ENCODE assay signal across 8 cellular contexts in the genomic region with DNA sequence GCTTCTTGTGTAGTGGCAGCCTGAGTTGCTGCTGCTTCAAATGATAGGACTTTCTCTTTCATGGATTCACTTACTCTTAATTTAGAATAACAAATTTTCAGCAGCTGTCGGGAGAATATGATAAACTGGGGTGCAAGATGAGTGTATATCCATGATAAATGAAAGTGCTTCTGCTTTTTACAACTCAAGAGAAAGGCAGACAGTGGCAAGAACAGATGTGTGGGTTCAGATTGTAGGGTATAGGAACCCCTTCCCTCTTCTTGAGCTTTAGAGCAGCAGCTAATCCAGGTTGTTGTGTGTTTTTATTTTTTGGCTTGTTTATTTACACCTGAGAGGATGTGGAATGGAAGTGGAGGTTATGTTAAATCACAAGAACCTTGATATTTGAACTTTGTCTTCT. TPM values are rescaled to one million over a fixed set of nuclear protein-coding genes. Genes with fewer than 3 reads are reported as not detected.
DNase-seq lines count a peak whose midpoint lies in the region; ATAC-seq and TF ChIP-seq lines count a peak whose summit lies in the region.

No MANE protein-coding gene starts in this region.

- DNase-seq in activated CD4-positive, alpha-beta T cell treated with anti-CD3 and anti-CD28 coated beads, Interleukin-2, amount 10 ng/mL, durations not matched to agents 24 days and 14 days: no peak
- DNase-seq in activated CD4-positive, alpha-beta T cell treated with anti-CD3 and anti-CD28 coated beads, Interleukin-2, amount 50 U/mL, for 4 hours: no peak
- no peak for DNase-seq in suprapubic skin (ENCODE audit: low spot score in 2 of 2)

- H3K27ac Mint-ChIP-seq in activated CD4-positive, alpha-beta T cell treated with anti-CD3 and anti-CD28 coated beads, Interleukin-2, amount 10 ng/mL, durations not matched to agents 24 days and 14 days: peak overlapping the region; percentile 95
- peak overlapping the region; percentile 96 for H3K27ac Mint-ChIP-seq in activated naive CD8-positive, alpha-beta T cell

- ATAC-seq in HG02798 (IDR thresholded peaks at IDR 0.05; ENCODE audit: poor library complexity, unreplicated experiment) (no peak), GM18873 (IDR thresholded peaks at IDR 0.05; ENCODE audit: low FRiP score, unreplicated experiment) (no peak), HG03520 (IDR thresholded peaks at IDR 0.05; ENCODE audit: unreplicated experiment) (no peak)

- no peaks in the 10 kb centered on the region for H3K27me3 Mint-ChIP-seq in activated CD4-positive, alpha-beta T cell treated with anti-CD3 and anti-CD28 coated beads, Interleukin-2, amount 10 ng/mL, durations not matched to agents 24 days and 14 days
- H3K27me3 Mint-ChIP-seq in activated naive CD8-positive, alpha-beta T cell: no peaks in the 10 kb centered on the region

- TF ChIP-seq CTCF in suprapubic skin (IDR thresholded peaks at IDR 0.05): no peak

- H3K9me3 Mint-ChIP-seq in activated CD4-positive, alpha-beta T cell treated with anti-CD3 and anti-CD28 coated beads, Interleukin-2, amount 10 ng/mL, durations not matched to agents 24 days and 14 days: no peaks in the 10 kb centered on the region
- H3K9me3 Mint-ChIP-seq in activated naive CD8-positive, alpha-beta T cell (ENCODE audit: low read depth): no peaks in the 10 kb centered on the region

- peak overlapping the region; percentile 96; the same call in 1 of the 2 replicates for H3K9ac ChIP-seq in iPS-20b (ENCODE audit: low read depth, low read length)

- H3K9me3 ChIP-seq in iPS-20b (ENCODE audit: insufficient read depth, low read depth, low read length) (no peaks in the 10 kb centered on the region), suprapubic skin (no peaks in the 10 kb centered on the region)

- intact Hi-C loops in activated CD4-positive, alpha-beta T cell treated with anti-CD3 and anti-CD28 coated beads, Interleukin-2, amount 10 ng/mL, durations not matched to agents 24 days and 14 days (cut with micrococcal nuclease): loop anchor here (2.0 to 10.0 kb wide), 3 partner anchors 62 to 1836 kb away; partner anchors contain the start of genes BRWD3 and ITM2A

- H3K4me3 Mint-ChIP-seq in activated CD4-positive, alpha-beta T cell treated with anti-CD3 and anti-CD28 coated beads, Interleukin-2, amount 10 ng/mL, durations not matched to agents 24 days and 14 days: peak overlapping the region; percentile 91
- peak overlapping the region; percentile 99 for H3K4me3 Mint-ChIP-seq in activated naive CD8-positive, alpha-beta T cell

- H3K36me3 Mint-ChIP-seq in activated CD4-positive, alpha-beta T cell treated with anti-CD3 and anti-CD28 coated beads, Interleukin-2, amount 10 ng/mL, durations not matched to agents 24 days and 14 days (ENCODE audit: low read depth): peaks cover 11% of the 10 kb centered on the region
- peaks cover 5% of the 10 kb centered on the region for H3K36me3 Mint-ChIP-seq in activated naive CD8-positive, alpha-beta T cell

- no peak for TF ChIP-seq EP300 in suprapubic skin (IDR thresholded peaks at IDR 0.05)

- no peaks in the 10 kb centered on the region for H3K4me1 ChIP-seq in iPS-20b (ENCODE audit: insufficient read depth, low read length)
- H3K4me1 ChIP-seq in suprapubic skin: peaks cover 10% of the 10 kb centered on the region

- H3K4me1 Mint-ChIP-seq in activated CD4-positive, alpha-beta T cell treated with anti-CD3 and anti-CD28 coated beads, Interleukin-2, amount 10 ng/mL, durations not matched to agents 24 days and 14 days: peaks cover 29% of the 10 kb centered on the region
- H3K4me1 Mint-ChIP-seq in activated naive CD8-positive, alpha-beta T cell (ENCODE audit: low read depth): peaks cover 56% of the 10 kb centered on the region

- H3K27ac ChIP-seq in iPS-20b (ENCODE audit: low read length): no peak overlapping the region
- H3K27ac ChIP-seq in suprapubic skin: peak overlapping the region; percentile 83

- H3K4me3 ChIP-seq in iPS-20b (ENCODE audit: low read length): peak overlapping the region; percentile 94
- peak overlapping the region; percentile 58 for H3K4me3 ChIP-seq in suprapubic skin

- no peak for TF ChIP-seq POLR2A in suprapubic skin (IDR thresholded peaks at IDR 0.05)

- H3K36me3 ChIP-seq in iPS-20b (ENCODE audit: insufficient read depth, low read depth, low read length): no peaks in the 10 kb centered on the region
- H3K36me3 ChIP-seq in suprapubic skin: no peaks in the 10 kb centered on the region

- H3K27me3 ChIP-seq in iPS-20b (ENCODE audit: insufficient read depth, low read length) (no peaks in the 10 kb centered on the region), suprapubic skin (no peaks in the 10 kb centered on the region)

- WGBS in suprapubic skin: 19% methylated on average over 1 of the region's 1 CpG

RNA-seq across cellular contexts. Expression of gene SH3BGRL, which starts 1.1 kb away (rescaled TPM):
- 35.7 and 35.9 TPM in 2 replicates for total RNA-seq in activated CD4-positive, alpha-beta T cell treated with anti-CD3 and anti-CD28 coated beads, Interleukin-2, amount 10 ng/mL, durations not matched to agents 24 days and 14 days
- 10 to 100 TPM; 72.6 to 89.6 (median 79.6) TPM for total RNA-seq in suprapubic skin

RNA-seq across cellular contexts. Expression of gene HMGN5, which starts 1.3 kb away (rescaled TPM):
- total RNA-seq in activated CD4-positive, alpha-beta T cell treated with anti-CD3 and anti-CD28 coated beads, Interleukin-2, amount 10 ng/mL, durations not matched to agents 24 days and 14 days: 0.88 and 1.5 TPM in 2 replicates
- total RNA-seq in suprapubic skin: 1 to 10 TPM in 2 of 4 donors, under 1 TPM in 2; 0.72 to 8.0 (median 1.9) TPM
